ENCODE assay signal across 8 cellular contexts in the genomic region with DNA sequence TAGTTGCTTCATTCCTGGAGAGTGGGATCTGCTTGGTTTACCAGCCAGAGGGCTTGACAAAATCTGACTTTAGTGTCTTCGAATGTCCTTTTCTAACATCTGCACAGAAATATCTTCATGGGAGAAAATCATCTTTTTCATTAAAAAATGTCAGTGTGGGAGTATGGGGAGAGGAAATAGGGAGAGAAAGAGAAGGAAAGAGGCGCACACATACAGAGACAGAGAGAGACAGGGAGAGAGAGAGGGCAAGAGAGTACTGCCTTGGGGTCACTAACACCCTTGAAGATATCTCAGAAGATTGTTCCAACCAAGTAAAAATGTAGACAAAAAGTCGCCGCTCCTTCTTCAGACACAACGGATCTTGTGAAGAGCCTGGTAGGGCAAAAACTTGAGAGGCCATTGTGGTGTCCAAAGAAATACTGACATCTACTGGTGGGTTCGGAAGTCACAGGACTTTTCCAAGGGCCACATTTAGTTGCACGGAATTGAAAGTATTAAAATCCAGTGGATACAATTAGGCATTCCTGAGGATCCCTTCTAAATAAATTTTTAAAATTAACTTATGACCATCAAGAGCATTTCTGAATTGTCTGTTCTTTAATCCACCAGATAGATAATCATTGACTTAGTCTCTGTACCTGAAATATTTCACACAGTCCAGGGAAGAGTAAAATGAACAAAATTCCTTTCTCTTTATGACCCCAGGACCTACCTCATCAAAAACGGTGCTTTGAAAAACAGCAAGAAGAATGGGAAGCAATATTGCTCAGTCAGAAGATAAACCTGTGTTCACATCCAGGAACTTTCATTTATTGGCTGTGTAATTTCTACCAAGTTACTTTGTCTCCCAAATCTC. TPM values are rescaled to one million over a fixed set of nuclear protein-coding genes. Genes with fewer than 3 reads are reported as not detected.
DNase-seq lines count a peak whose midpoint lies in the region; ATAC-seq, FAIRE-seq and TF ChIP-seq lines count a peak whose summit lies in the region.

No MANE protein-coding gene starts in this region.

- peaks cover 4 to 10% (median 6%) of the 10 kb centered on the region in 4 donors for H3K4me1 Mint-ChIP-seq in CD4-positive, CD25-positive, alpha-beta regulatory T cell

- peak overlapping the region; percentile 85 for H3K4me2 ChIP-seq in osteoblast (ENCODE audit: insufficient read depth, low read length)

- H3K9me3 Mint-ChIP-seq in CD4-positive, CD25-positive, alpha-beta regulatory T cell: peaks cover 0 to 8% (median 4%) of the 10 kb centered on the region in 7 donors

- H3K79me2 ChIP-seq in osteoblast (ENCODE audit: insufficient read depth, low read length): no peaks in the 10 kb centered on the region

- peaks cover 8 to 16% of the 10 kb centered on the region in 2 experiments for H3K9me3 ChIP-seq in CD4-positive, CD25-positive, alpha-beta regulatory T cell (ENCODE audit: control insufficient read depth in 2 of 2, low read length in 2 of 2)
- H3K9me3 ChIP-seq in Peyer's patch (peaks cover 0 to 12% (median 0%) of the 10 kb centered on the region in 4 donors), osteoblast (ENCODE audit: low read depth, low read length) (no peaks in the 10 kb centered on the region)

- peak; percentile 29 to 79 (median 70) for DNase-seq in CD4-positive, CD25-positive, alpha-beta regulatory T cell
- DNase-seq in HK-2 (ENCODE audit: unreplicated experiment) (peak; percentile 18), Peyer's patch (peak in 2 of 3 donors; percentile 24 to 75), frontal cortex (ENCODE audit: low spot score in 2 of 2) (peak; percentile 22 to 40), osteoblast (ENCODE audit: insufficient read length, low spot score, missing footprints) (no peak), posterior vena cava (ENCODE audit: low spot score) (no peak)
- DNase-seq in activated gamma-delta T cell treated with anti-CD3 and anti-CD28 coated beads, Interleukin-2, amount 50 U/mL, for 16 hours (ENCODE audit: low read depth): peak; percentile 35

- no peaks in the 10 kb centered on the region for H3K27me3 ChIP-seq in CD4-positive, CD25-positive, alpha-beta regulatory T cell (ENCODE audit: control insufficient read depth, insufficient read depth, low read length)
- H3K27me3 ChIP-seq in Peyer's patch (no peaks in the 10 kb centered on the region), osteoblast (ENCODE audit: insufficient read depth, low read length) (no peaks in the 10 kb centered on the region)

- no peak overlapping the region for H3K4me3 ChIP-seq in CD4-positive, CD25-positive, alpha-beta regulatory T cell (ENCODE audit: low read depth, low read length)
- H3K4me3 ChIP-seq in Peyer's patch (no peak overlapping the region), osteoblast (ENCODE audit: insufficient read depth, low read length) (peak overlapping the region; percentile 64)

- H2AFZ ChIP-seq in osteoblast (ENCODE audit: low read length): peak overlapping the region; percentile 95

- peak; percentile 80 for FAIRE-seq in frontal cortex (lab: Jason Lieb, UNC)

- no peak for TF ChIP-seq POLR2A in Peyer's patch (IDR thresholded peaks at IDR 0.05)

- no peak overlapping the region for H3K4me3 Mint-ChIP-seq in CD4-positive, CD25-positive, alpha-beta regulatory T cell

- ATAC-seq in CD4-positive, CD25-positive, alpha-beta regulatory T cell (ENCODE audit: low read depth in 2 of 2): peak; percentile 84 to 87
- ATAC-seq in GM18909 (IDR thresholded peaks at IDR 0.05; ENCODE audit: poor library complexity, unreplicated experiment): peak; percentile 81

- no peaks in the 10 kb centered on the region for H3K27me3 Mint-ChIP-seq in CD4-positive, CD25-positive, alpha-beta regulatory T cell

- peak overlapping the region in 1 of 3 donors; percentile 82 for H3K27ac Mint-ChIP-seq in CD4-positive, CD25-positive, alpha-beta regulatory T cell

- H3K27ac ChIP-seq in CD4-positive, CD25-positive, alpha-beta regulatory T cell (ENCODE audit: insufficient read depth, low read length, poor library complexity, severe bottlenecking): no peak overlapping the region
- no peak overlapping the region for H3K27ac ChIP-seq in Peyer's patch
- peak overlapping the region; percentile 70 for H3K27ac ChIP-seq in osteoblast (ENCODE audit: low read depth, low read length)

- H3K36me3 ChIP-seq in CD4-positive, CD25-positive, alpha-beta regulatory T cell (ENCODE audit: control insufficient read depth, insufficient read depth, low read length): no peaks in the 10 kb centered on the region
- H3K36me3 ChIP-seq in Peyer's patch (no peaks in the 10 kb centered on the region), osteoblast (ENCODE audit: insufficient read depth, low read length) (no peaks in the 10 kb centered on the region)

- intact Hi-C loops in posterior vena cava (cut with DNase I): loop anchor here (5.0 kb wide), 1 partner anchor 415 kb away; no protein-coding TSS in a partner anchor

- H3K4me1 ChIP-seq in CD4-positive, CD25-positive, alpha-beta regulatory T cell (ENCODE audit: control insufficient read depth, insufficient read depth, low read length, poor library complexity, severe bottlenecking): no peaks in the 10 kb centered on the region
- H3K4me1 ChIP-seq in Peyer's patch: peaks cover 0 to 4% (median 0%) of the 10 kb centered on the region in 4 donors
- H3K4me1 ChIP-seq in osteoblast (ENCODE audit: insufficient read depth, low read length): peaks cover 22% of the 10 kb centered on the region

- TF ChIP-seq CTCF in Peyer's patch (IDR thresholded peaks at IDR 0.05): peak; percentile 71 to 93 (median 88)
- peak; percentile 85 for TF ChIP-seq CTCF in osteoblast (IDR thresholded peaks at IDR 0.05; ENCODE audit: extremely low read depth, low read depth, low read length)

- no peaks in the 10 kb centered on the region for H3K36me3 Mint-ChIP-seq in CD4-positive, CD25-positive, alpha-beta regulatory T cell

- no peaks in the 10 kb centered on the region for H4K20me1 ChIP-seq in osteoblast (ENCODE audit: insufficient read depth, low read length)

RNA-seq across cellular contexts. Expression of gene VIM, which starts 29.7 kb away (rescaled TPM):
- 1,005 TPM for total RNA-seq in CD4-positive, CD25-positive, alpha-beta regulatory T cell
- 100 to 1,000 TPM; 430 to 556 (median 487) TPM for polyA plus RNA-seq in CD4-positive, CD25-positive, alpha-beta regulatory T cell
- total RNA-seq in Peyer's patch: 100 to 1,000 TPM; 139 to 914 (median 434) TPM
- total RNA-seq in frontal cortex: 191 TPM
- 10,072 and 10,643 TPM in 2 replicates for total RNA-seq in osteoblast
- 1,000 to 10,000 TPM; 2,278 to 2,643 TPM for total RNA-seq in posterior vena cava

RNA-seq across cellular contexts. Expression of gene TRDMT1, which starts 56.2 kb away (rescaled TPM):
- total RNA-seq in CD4-positive, CD25-positive, alpha-beta regulatory T cell: 12.2 TPM
- polyA plus RNA-seq in CD4-positive, CD25-positive, alpha-beta regulatory T cell: 1 to 10 TPM; 5.8 to 8.6 (median 7.2) TPM
- total RNA-seq in Peyer's patch (10 to 100 TPM in 1 of 4 donors, 1 to 10 TPM in 3; 4.0 to 24.8 (median 6.4) TPM), frontal cortex (28.1 TPM), osteoblast (7.1 and 7.6 TPM in 2 replicates), posterior vena cava (10 to 100 TPM in 1 of 2 donors, 1 to 10 TPM in 1; 9.5 to 11.0 TPM)

Comparison
In these comparisons a context has a peak if more than half of its experiments do, and no peak if none do; other contexts are left out.
1. DNase-seq: peak in CD4-positive, CD25-positive, alpha-beta regulatory T cell (3 of 3), HK-2 (single experiment), Peyer's patch (2 of 3), activated gamma-delta T cell treated with anti-CD3 and anti-CD28 coated beads, Interleukin-2, amount 50 U/mL, for 16 hours (single experiment) and frontal cortex (2 of 2); none in osteoblast (single experiment) and posterior vena cava (single experiment).